9 cellular contexts compared by ENCODE assay signal in genomic region chr12:54358620-54358944, GRCh38. TPM values are rescaled to one million over a fixed set of nuclear protein-coding genes. Genes with fewer than 3 reads are reported as not detected.
A peak's percentile ranks its signal among the peaks of the same experiment; 100 is the strongest.
DNase-seq lines count a peak whose midpoint lies in the region; ATAC-seq and TF ChIP-seq lines count a peak whose summit lies in the region.
"Had no signal": no experiment of that assay in that cellular context is flagged by ENCODE, and none has a peak within 500 bp of the region (broad histone marks: within the 10 kb centered on the region; RNA-seq: fewer than 3 reads in every experiment).

No MANE protein-coding gene starts in this region.

- H3K27me3 Mint-ChIP-seq in CD8-positive, alpha-beta T cell (ENCODE audit: low read depth) = no peaks in the 10 kb centered on the region
- H3K27me3 Mint-ChIP-seq: activated naive CD4-positive, alpha-beta T cell treated with anti-CD3 and anti-CD28 coated beads, Interleukin-2, amount 50 U/mL, for 24 hours had no signal

- H3K4me2 ChIP-seq in OCI-LY3 (ENCODE audit: low read length) = peak overlapping the region; percentile 93

- H3K36me3 ChIP-seq in CD8-positive, alpha-beta T cell (ENCODE audit: insufficient read depth, low read length) = no peaks in the 10 kb centered on the region
- H3K36me3 ChIP-seq in OCI-LY3 (replicated peaks; ENCODE audit: low read depth, low read length) (no peaks in the 10 kb centered on the region), psoas muscle (ENCODE audit: insufficient read depth in 1 of 2, low read depth in 1 of 2) (no peaks in the 10 kb centered on the region)

- peak overlapping the region; percentile 97 for H3K4me3 ChIP-seq in CD8-positive, alpha-beta T cell (ENCODE audit: low read depth, low read length)
- peak overlapping the region; percentile 91 for H3K4me3 ChIP-seq in OCI-LY3 (ENCODE audit: low read length)
- peak overlapping the region; percentile 65 for H3K4me3 ChIP-seq in psoas muscle

- 5 to 9% (median 8%) methylated on average over 7 of the region's 7 CpGs for WGBS in psoas muscle, 3 donors

- H3K27ac ChIP-seq in CD8-positive, alpha-beta T cell (ENCODE audit: low read depth, low read length) = peak overlapping the region; percentile 60
- H3K27ac ChIP-seq in OCI-LY3 (ENCODE audit: low read length) = peak overlapping the region; percentile 62
- H3K27ac ChIP-seq in psoas muscle = peak overlapping the region; percentile 89

- H2AFZ ChIP-seq in OCI-LY3 (ENCODE audit: low read depth, low read length) = peak overlapping the region; percentile 81; the same call in 1 of the 2 replicates

- H3K4me1 ChIP-seq in CD8-positive, alpha-beta T cell (ENCODE audit: insufficient read depth, low read length) = peaks cover 17% of the 10 kb centered on the region
- H3K4me1 ChIP-seq in OCI-LY3 (ENCODE audit: low read length) (peaks cover 27% of the 10 kb centered on the region), psoas muscle (peaks cover 14% of the 10 kb centered on the region)

- no peak for TF ChIP-seq CTCF in CD8-positive, alpha-beta T cell (IDR thresholded peaks at IDR 0.05)
- no peak for TF ChIP-seq CTCF in OCI-LY3 (IDR thresholded peaks at IDR 0.05; ENCODE audit: low read depth, low read length)
- no peak for TF ChIP-seq CTCF in psoas muscle (IDR thresholded peaks at IDR 0.05)

- intact Hi-C loops in CD8-positive, alpha-beta T cell (cut with DNase I, micrococcal nuclease) = loop anchor here in 1 of 2 experiments (2.0 to 5.0 kb wide), 2 partner anchors 22 to 1351 kb away; partner anchors contain the start of gene EIF4B
- intact Hi-C loops in psoas muscle (cut with DNase I) = loop anchor here in 1 of 2 donors (5.0 kb wide), 1 partner anchor 371 kb away; the partner anchor contains the start of gene HOXC10

- no peak overlapping the region for H3K27ac Mint-ChIP-seq in CD8-positive, alpha-beta T cell
- H3K27ac Mint-ChIP-seq: activated naive CD4-positive, alpha-beta T cell treated with anti-CD3 and anti-CD28 coated beads, Interleukin-2, amount 50 U/mL, for 24 hours had no signal

- no peaks in the 10 kb centered on the region for H3K9me3 Mint-ChIP-seq in CD8-positive, alpha-beta T cell
- H3K9me3 Mint-ChIP-seq: activated naive CD4-positive, alpha-beta T cell treated with anti-CD3 and anti-CD28 coated beads, Interleukin-2, amount 50 U/mL, for 24 hours had no signal

- H3K36me3 Mint-ChIP-seq in CD8-positive, alpha-beta T cell = no peaks in the 10 kb centered on the region
- H3K36me3 Mint-ChIP-seq: activated naive CD4-positive, alpha-beta T cell treated with anti-CD3 and anti-CD28 coated beads, Interleukin-2, amount 50 U/mL, for 24 hours had no signal

- no peaks in the 10 kb centered on the region for H3K27me3 ChIP-seq in CD8-positive, alpha-beta T cell (ENCODE audit: insufficient read depth, low read length)
- H3K27me3 ChIP-seq in OCI-LY3 (ENCODE audit: low read depth, low read length) (no peaks in the 10 kb centered on the region), psoas muscle (ENCODE audit: insufficient read depth in 3 of 3, low read length in 2 of 3) (no peaks in the 10 kb centered on the region)

- no peak for DNase-seq in CD8-positive, alpha-beta T cell
- DNase-seq in fibroblast of peridontal ligament (ENCODE audit: extremely low read depth) (peak; percentile 25), psoas muscle (no peak), hypothalamus (lab: John Stamatoyannopoulos, UW) (no peak), D341Med (ENCODE audit: low spot score) (no peak), NCI-H1105 (lab: John Stamatoyannopoulos, UW) (no peak)

- ATAC-seq in CD8-positive, alpha-beta T cell = no peak
- no peak for ATAC-seq in psoas muscle
- no peak for ATAC-seq in GM19328 (IDR thresholded peaks at IDR 0.05; ENCODE audit: unreplicated experiment)

- no peaks in the 10 kb centered on the region for H4K20me1 ChIP-seq in OCI-LY3 (ENCODE audit: insufficient read depth, low read length)

- H3K4me3 Mint-ChIP-seq in CD8-positive, alpha-beta T cell = no peak overlapping the region
- H3K4me3 Mint-ChIP-seq: activated naive CD4-positive, alpha-beta T cell treated with anti-CD3 and anti-CD28 coated beads, Interleukin-2, amount 50 U/mL, for 24 hours had no signal

- CTCF ChIA-PET in CD8-positive, alpha-beta T cell (lab: Charles Lee) = interaction anchor here (0.9 to 7.7 kb wide), 15 partner anchors 10 to 123 kb away, joined by 3 to 59 read pairs (median 5); partner anchors contain the start of gene COPZ1

- H3K9ac ChIP-seq in OCI-LY3 (ENCODE audit: low read length) = peak overlapping the region; percentile 95

- POLR2A ChIA-PET in CD8-positive, alpha-beta T cell (lab: Charles Lee) = interaction anchor here (0.6 to 2.1 kb wide), 15 partner anchors 10 to 116 kb away, joined by 3 to 33 read pairs (median 5); partner anchors contain the start of genes CBX5, COPZ1 and HNRNPA1

- no peaks in the 10 kb centered on the region for H3K79me2 ChIP-seq in OCI-LY3 (ENCODE audit: low read length)

- no peaks in the 10 kb centered on the region for H3K9me3 ChIP-seq in CD8-positive, alpha-beta T cell (ENCODE audit: low read length)
- no peaks in the 10 kb centered on the region for H3K9me3 ChIP-seq in OCI-LY3 (ENCODE audit: insufficient read depth, low read length)
- no peaks in the 10 kb centered on the region for H3K9me3 ChIP-seq in psoas muscle

- peaks cover 11% of the 10 kb centered on the region for H3K4me1 Mint-ChIP-seq in CD8-positive, alpha-beta T cell (ENCODE audit: low read depth)

RNA-seq across cellular contexts. Expression of gene GPR84, which starts 5.7 kb away (rescaled TPM):
- not detected for total RNA-seq in CD8-positive, alpha-beta T cell
- total RNA-seq in psoas muscle = under 1 TPM in 1 of 4 donors, not detected in 3; 0.40 TPM
- under 1 TPM in 1 of 3 donors, not detected in 2; 0.16 TPM for polyA plus RNA-seq in psoas muscle

RNA-seq across cellular contexts. Expression of gene ZNF385A, which starts 26.0 kb away (rescaled TPM):
- 1 to 10 TPM; 2.1 TPM for total RNA-seq in CD8-positive, alpha-beta T cell
- 10 to 100 TPM; 25.5 to 85.8 (median 68.9) TPM for total RNA-seq in psoas muscle
- polyA plus RNA-seq in psoas muscle = 10 to 100 TPM in 2 of 3 donors, 1 to 10 TPM in 1; 4.9 to 28.0 (median 24.5) TPM

RNA-seq across cellular contexts. Expression of gene COPZ1, which starts 33.7 kb away (rescaled TPM):
- total RNA-seq in CD8-positive, alpha-beta T cell = 10 to 100 TPM; 24.1 to 25.2 TPM
- 100 to 1,000 TPM in 1 of 4 donors, 10 to 100 TPM in 3; 84.4 to 102 (median 93.0) TPM for total RNA-seq in psoas muscle
- 100 to 1,000 TPM in 1 of 3 donors, 10 to 100 TPM in 2; 77.8 to 131 (median 86.6) TPM for polyA plus RNA-seq in psoas muscle

RNA-seq across cellular contexts. Expression of gene NFE2, which starts 57.8 kb away (rescaled TPM):
- total RNA-seq in CD8-positive, alpha-beta T cell = not detected
- 1 to 10 TPM in 1 of 4 donors, under 1 TPM in 3; 0.30 to 1.6 (median 0.50) TPM for total RNA-seq in psoas muscle
- polyA plus RNA-seq in psoas muscle = under 1 TPM; 0.10 to 0.26 (median 0.18) TPM

Comparison
In these comparisons a context has a peak if more than half of its experiments do, and no peak if none do; other contexts are left out.
1. RNA of gene ZNF385A, which starts 26.0 kb away (total RNA-seq): 25.5 to 85.8 TPM in psoas muscle; 2.1 TPM in CD8-positive, alpha-beta T cell; every median in the first group is over 4 times any median in the second.
2. Peak in every context shown above with its lines, with median percentiles within 50 percentile points of each other: H3K27ac ChIP-seq and H3K4me3 ChIP-seq.